In the genomic region with DNA sequence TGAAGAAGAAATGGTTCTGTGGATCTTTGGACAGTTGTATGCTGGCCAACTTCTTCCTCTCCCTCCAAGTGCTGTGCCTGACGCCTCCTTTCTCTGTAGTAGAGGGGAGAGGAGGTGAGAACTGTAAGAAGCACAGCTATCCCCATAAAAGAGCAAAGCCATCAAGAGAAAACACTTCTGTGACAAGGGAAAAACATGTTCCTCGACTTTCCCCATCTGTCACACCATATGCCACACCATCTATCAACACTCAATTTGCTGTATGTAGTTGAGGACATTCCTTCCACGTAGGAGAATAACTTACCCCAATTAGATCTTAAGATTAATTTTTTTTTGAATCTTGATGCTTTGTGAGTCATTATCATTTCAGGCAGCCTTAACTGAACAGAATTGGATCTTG, we compare ENCODE assay signal across 19 cellular contexts.
DNase-seq lines count a peak whose midpoint lies in the region; ATAC-seq, FAIRE-seq and TF ChIP-seq lines count a peak whose summit lies in the region.
"Had no signal": no experiment of that assay in that cellular context is flagged by ENCODE, and none has a peak within 500 bp of the region (broad histone marks: within the 10 kb centered on the region; RNA-seq: fewer than 3 reads in every experiment).

No MANE protein-coding gene starts in this region.

- no peak overlapping the region for H3K9ac ChIP-seq in endodermal cell (ENCODE audit: extremely low read depth, low read length, poor library complexity, severe bottlenecking)

- no peak overlapping the region for H3K27ac ChIP-seq in SJCRH30
- no peak overlapping the region for H3K27ac ChIP-seq in endodermal cell (ENCODE audit: low read depth, low read length)
- H3K27ac ChIP-seq: Peyer's patch had no signal

- FAIRE-seq in RCC 7860 (lab: Jason Lieb, UNC), result no peak
- FAIRE-seq: GM12891, HTR-8/SVneo had no signal

- no peaks in the 10 kb centered on the region for H3K9me3 ChIP-seq in SJCRH30 (replicated peaks)
- H3K9me3 ChIP-seq in endodermal cell (ENCODE audit: control insufficient read depth, low read length), result no peaks in the 10 kb centered on the region
- H3K9me3 ChIP-seq: Peyer's patch had no signal

- WGBS in endodermal cell (ENCODE audit: insufficient coverage in 1 of 2, insufficient read length in 1 of 2), 2 experiments, result 96 to 100% methylated on average over 1 to 2 of the region's 3 CpGs

- H3K27ac Mint-ChIP-seq in glutamatergic neuron (ENCODE audit: unreplicated experiment), result peak overlapping the region; percentile 85
- H3K27ac Mint-ChIP-seq in endodermal cell, result no peak overlapping the region
- H3K27ac Mint-ChIP-seq: CD4-positive, CD25-positive, alpha-beta regulatory T cell; GM23338 had no signal

- H3K4me3 ChIP-seq in SJCRH30, result no peak overlapping the region
- H3K4me3 ChIP-seq in endodermal cell (ENCODE audit: low read length), result no peak overlapping the region
- H3K4me3 ChIP-seq: GM23338, HAP-1, Peyer's patch had no signal

- H3K4me1 ChIP-seq in SJCRH30 (no peaks in the 10 kb centered on the region), endodermal cell (ENCODE audit: control insufficient read depth, insufficient read depth, low read length) (no peaks in the 10 kb centered on the region)
- H3K4me1 ChIP-seq: Peyer's patch had no signal

- H3K36me3 Mint-ChIP-seq in glutamatergic neuron (ENCODE audit: unreplicated experiment) (peaks cover 19% of the 10 kb centered on the region), endodermal cell (ENCODE audit: low read depth) (no peaks in the 10 kb centered on the region)
- H3K36me3 Mint-ChIP-seq: CD4-positive, CD25-positive, alpha-beta regulatory T cell had no signal

- DNase-seq in NCI-H1694 treated with DMSO at 0.1 percent for 48 hours (lab: John Stamatoyannopoulos, UW), result peak; percentile 81
- peak; percentile 60 for DNase-seq in NCI-H69 (lab: John Stamatoyannopoulos, UW)
- no peak for DNase-seq in glutamatergic neuron
- DNase-seq in SJCRH30, result no peak
- no peak for DNase-seq in RCC 7860 (ENCODE audit: low spot score)
- DNase-seq in endodermal cell, result no peak
- DNase-seq: CD4-positive, CD25-positive, alpha-beta regulatory T cell; DND-41; KG1; NCI-H1092; NCI-H1436; NCI-H2029; NCI-H774; Peyer's patch had no signal

- H3K36me3 ChIP-seq in SJCRH30, result no peaks in the 10 kb centered on the region
- no peaks in the 10 kb centered on the region for H3K36me3 ChIP-seq in endodermal cell (ENCODE audit: control insufficient read depth, insufficient read depth, low read length)
- H3K36me3 ChIP-seq: HAP-1, Peyer's patch had no signal

- H3K4me1 Mint-ChIP-seq in glutamatergic neuron (ENCODE audit: low read depth, unreplicated experiment) (peaks cover 19% of the 10 kb centered on the region), endodermal cell (no peaks in the 10 kb centered on the region)
- H3K4me1 Mint-ChIP-seq: CD4-positive, CD25-positive, alpha-beta regulatory T cell had no signal

- no peak for ATAC-seq in GM18867 (IDR thresholded peaks at IDR 0.05; ENCODE audit: unreplicated experiment)
- ATAC-seq: GM23338 had no signal

- H3K4me3 Mint-ChIP-seq in glutamatergic neuron (ENCODE audit: unreplicated experiment) (peak overlapping the region; percentile 31), endodermal cell (no peak overlapping the region)
- H3K4me3 Mint-ChIP-seq: GM23338 had no signal

- no peaks in the 10 kb centered on the region; the same call in 1 of the 2 replicates for H3K27me3 ChIP-seq in SJCRH30
- no peaks in the 10 kb centered on the region for H3K27me3 ChIP-seq in endodermal cell (ENCODE audit: control insufficient read depth, insufficient read depth, low read length, poor library complexity, severe bottlenecking)
- H3K27me3 ChIP-seq: Peyer's patch had no signal

- H3K27me3 Mint-ChIP-seq in glutamatergic neuron (ENCODE audit: unreplicated experiment), result peaks cover 3% of the 10 kb centered on the region
- H3K27me3 Mint-ChIP-seq in endodermal cell (ENCODE audit: insufficient read depth), result no peaks in the 10 kb centered on the region
- H3K27me3 Mint-ChIP-seq: CD4-positive, CD25-positive, alpha-beta regulatory T cell had no signal

- peaks cover 7% of the 10 kb centered on the region for H3K9me3 Mint-ChIP-seq in glutamatergic neuron (ENCODE audit: unreplicated experiment)
- peaks cover 3% of the 10 kb centered on the region for H3K9me3 Mint-ChIP-seq in endodermal cell

- TF ChIP-seq CTCF in glutamatergic neuron (IDR thresholded peaks at IDR 0.05; ENCODE audit: partially characterized antibody, unreplicated experiment) (no peak), endodermal cell (conservative IDR thresholded peaks at IDR 0.05) (no peak)

Comparison
In these comparisons a context has a peak if more than half of its experiments do, and no peak if none do; other contexts are left out.
1. DNase-seq: peak in NCI-H1694 treated with DMSO at 0.1 percent for 48 hours (single experiment) and NCI-H69 (single experiment); none in glutamatergic neuron (single experiment), SJCRH30 (0 of 2), RCC 7860 (single experiment) and endodermal cell (single experiment).